Comparison of ENCODE assay signal across 24 cellular contexts in genomic region chr6:125169522-125169921, GRCh38. TPM values are rescaled to one million over a fixed set of nuclear protein-coding genes. Genes with fewer than 3 reads are reported as not detected.
"Had no signal": no experiment of that assay in that cellular context is flagged by ENCODE, and none has a peak within 500 bp of the region (broad histone marks: within the 10 kb centered on the region; RNA-seq: fewer than 3 reads in every experiment).

No MANE protein-coding gene starts in this region.

- H3K27ac ChIP-seq: left lung, neural progenitor cell, prostate gland, right lobe of liver, spleen, tibial nerve, uterus had no signal

- H3K4me3 ChIP-seq: left lung, mucosa of descending colon, neural progenitor cell, prostate gland, right lobe of liver, spleen, tibial nerve, uterus had no signal

- ATAC-seq: activated CD8-positive, alpha-beta memory T cell treated with anti-CD3 and anti-CD28 coated beads, Interleukin-2, amount 10 ng/mL, durations not matched to agents 7 days and 5 days; activated T-helper 17 cell treated with anti-CD3 and anti-CD28 coated beads, Interleukin-2, amount 50 U/mL, for 72 hours; effector memory CD8-positive, alpha-beta T cell; mucosa of descending colon; stimulated activated naive B cell treated with anti-CD40 and anti-IgM and Interleukin-4, amounts not matched to agents 10 μg/mL and 1 μg/mL and 100 μg/mL, for 72 hours had no signal

- H3K4me1 ChIP-seq: left lung, prostate gland, spleen, tibial nerve, uterus had no signal

- DNase-seq: activated B cell treated with CpG ODN at 0.5 μM for 24 hours; activated CD4-positive, alpha-beta memory T cell treated with anti-CD3 and anti-CD28 coated beads, Interleukin-2, amount 10 ng/mL, durations not matched to agents 7 days and 5 days; activated CD4-positive, alpha-beta T cell treated with anti-CD3 and anti-CD28 coated beads for 4 hours; activated CD8-positive, alpha-beta memory T cell treated with anti-CD3 and anti-CD28 coated beads, Interleukin-2, amount 10 ng/mL, durations not matched to agents 7 days and 5 days; activated naive CD4-positive, alpha-beta T cell treated with Interleukin-2 at 50 U/mL for 16 hours; activated naive CD8-positive, alpha-beta T cell treated with anti-CD3 and anti-CD28 coated beads, Interleukin-2, amount 10 ng/mL, durations not matched to agents 7 days and 5 days; anterior cingulate cortex; dermis blood vessel endothelial cell; effector memory CD8-positive, alpha-beta T cell; foreskin melanocyte; head of caudate nucleus; left lung; mesenchymal stem cell; naive B cell; right lobe of liver; SK-N-SH; spleen; stimulated activated naive B cell treated with anti-CD40 and anti-IgM and Interleukin-4, amounts not matched to agents 10 μg/mL and 1 μg/mL and 100 μg/mL, for 72 hours; uterus had no signal

- H3K36me3 ChIP-seq: left lung, neural progenitor cell, prostate gland, right lobe of liver, spleen, tibial nerve, uterus had no signal

- H3K27me3 ChIP-seq: left lung, neural progenitor cell, right lobe of liver, spleen, tibial nerve, uterus had no signal

- H3K9me3 ChIP-seq: left lung, mucosa of descending colon, prostate gland, right lobe of liver, SK-N-SH, spleen, tibial nerve, uterus had no signal

RNA-seq across cellular contexts. Expression of gene TPD52L1, which starts 15.9 kb away (rescaled TPM):
- total RNA-seq: activated B cell treated with CpG ODN at 0.5 μM for 24 hours; activated CD4-positive, alpha-beta memory T cell treated with anti-CD3 and anti-CD28 coated beads, Interleukin-2, amount 10 ng/mL, durations not matched to agents 7 days and 5 days; activated CD8-positive, alpha-beta memory T cell treated with anti-CD3 and anti-CD28 coated beads, Interleukin-2, amount 10 ng/mL, durations not matched to agents 7 days and 5 days; activated naive CD8-positive, alpha-beta T cell treated with anti-CD3 and anti-CD28 coated beads, Interleukin-2, amount 10 ng/mL, durations not matched to agents 7 days and 5 days had no signal
